1 cellular context compared by ENCODE assay signal in the genomic region with DNA sequence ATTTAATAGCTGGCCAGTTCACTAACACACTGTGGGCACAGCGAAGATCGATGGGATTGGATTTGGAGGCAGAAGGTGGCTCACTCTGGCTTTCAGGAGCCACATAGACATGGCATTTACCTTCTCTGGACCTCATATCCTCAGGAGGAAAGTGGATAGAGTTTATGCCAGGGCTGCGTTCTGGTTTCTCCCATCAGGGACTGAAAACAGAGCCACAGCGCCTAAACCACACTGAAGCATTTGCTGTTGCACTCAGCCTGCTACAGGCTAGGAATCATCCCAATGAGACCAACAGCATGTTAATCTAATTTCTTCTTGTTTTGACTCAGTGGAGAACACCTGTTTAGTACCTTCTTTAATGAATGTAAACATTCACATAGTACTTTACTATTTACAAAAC.
TF ChIP-seq lines count a peak whose summit lies in the region.

No MANE protein-coding gene starts in this region.

TF ChIP-seq in GM23338, 12 proteins besides CTCF, POLR2A, EP300 and RAD21:
- TF ChIP-seq, protein P1, sequence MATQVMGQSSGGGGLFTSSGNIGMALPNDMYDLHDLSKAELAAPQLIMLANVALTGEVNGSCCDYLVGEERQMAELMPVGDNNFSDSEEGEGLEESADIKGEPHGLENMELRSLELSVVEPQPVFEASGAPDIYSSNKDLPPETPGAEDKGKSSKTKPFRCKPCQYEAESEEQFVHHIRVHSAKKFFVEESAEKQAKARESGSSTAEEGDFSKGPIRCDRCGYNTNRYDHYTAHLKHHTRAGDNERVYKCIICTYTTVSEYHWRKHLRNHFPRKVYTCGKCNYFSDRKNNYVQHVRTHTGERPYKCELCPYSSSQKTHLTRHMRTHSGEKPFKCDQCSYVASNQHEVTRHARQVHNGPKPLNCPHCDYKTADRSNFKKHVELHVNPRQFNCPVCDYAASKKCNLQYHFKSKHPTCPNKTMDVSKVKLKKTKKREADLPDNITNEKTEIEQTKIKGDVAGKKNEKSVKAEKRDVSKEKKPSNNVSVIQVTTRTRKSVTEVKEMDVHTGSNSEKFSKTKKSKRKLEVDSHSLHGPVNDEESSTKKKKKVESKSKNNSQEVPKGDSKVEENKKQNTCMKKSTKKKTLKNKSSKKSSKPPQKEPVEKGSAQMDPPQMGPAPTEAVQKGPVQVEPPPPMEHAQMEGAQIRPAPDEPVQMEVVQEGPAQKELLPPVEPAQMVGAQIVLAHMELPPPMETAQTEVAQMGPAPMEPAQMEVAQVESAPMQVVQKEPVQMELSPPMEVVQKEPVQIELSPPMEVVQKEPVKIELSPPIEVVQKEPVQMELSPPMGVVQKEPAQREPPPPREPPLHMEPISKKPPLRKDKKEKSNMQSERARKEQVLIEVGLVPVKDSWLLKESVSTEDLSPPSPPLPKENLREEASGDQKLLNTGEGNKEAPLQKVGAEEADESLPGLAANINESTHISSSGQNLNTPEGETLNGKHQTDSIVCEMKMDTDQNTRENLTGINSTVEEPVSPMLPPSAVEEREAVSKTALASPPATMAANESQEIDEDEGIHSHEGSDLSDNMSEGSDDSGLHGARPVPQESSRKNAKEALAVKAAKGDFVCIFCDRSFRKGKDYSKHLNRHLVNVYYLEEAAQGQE (IDR thresholded peaks at IDR 0.05; ENCODE audit: unreplicated experiment) = no peak
- TF ChIP-seq EZH2phosphoT487 (IDR thresholded peaks at IDR 0.05; ENCODE audit: unreplicated experiment) (no peak), JUNB (IDR thresholded peaks at IDR 0.05; ENCODE audit: unreplicated experiment) (no peak), ZNF331 (CRISPR knock-in tag; IDR thresholded peaks at IDR 0.05; ENCODE audit: low read depth) (no peak)
- TF ChIP-seq, protein P2, sequence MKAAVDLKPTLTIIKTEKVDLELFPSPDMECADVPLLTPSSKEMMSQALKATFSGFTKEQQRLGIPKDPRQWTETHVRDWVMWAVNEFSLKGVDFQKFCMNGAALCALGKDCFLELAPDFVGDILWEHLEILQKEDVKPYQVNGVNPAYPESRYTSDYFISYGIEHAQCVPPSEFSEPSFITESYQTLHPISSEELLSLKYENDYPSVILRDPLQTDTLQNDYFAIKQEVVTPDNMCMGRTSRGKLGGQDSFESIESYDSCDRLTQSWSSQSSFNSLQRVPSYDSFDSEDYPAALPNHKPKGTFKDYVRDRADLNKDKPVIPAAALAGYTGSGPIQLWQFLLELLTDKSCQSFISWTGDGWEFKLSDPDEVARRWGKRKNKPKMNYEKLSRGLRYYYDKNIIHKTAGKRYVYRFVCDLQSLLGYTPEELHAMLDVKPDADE (IDR thresholded peaks at IDR 0.05) = no peak
